24 cellular contexts compared by ENCODE assay signal in the genomic region with DNA sequence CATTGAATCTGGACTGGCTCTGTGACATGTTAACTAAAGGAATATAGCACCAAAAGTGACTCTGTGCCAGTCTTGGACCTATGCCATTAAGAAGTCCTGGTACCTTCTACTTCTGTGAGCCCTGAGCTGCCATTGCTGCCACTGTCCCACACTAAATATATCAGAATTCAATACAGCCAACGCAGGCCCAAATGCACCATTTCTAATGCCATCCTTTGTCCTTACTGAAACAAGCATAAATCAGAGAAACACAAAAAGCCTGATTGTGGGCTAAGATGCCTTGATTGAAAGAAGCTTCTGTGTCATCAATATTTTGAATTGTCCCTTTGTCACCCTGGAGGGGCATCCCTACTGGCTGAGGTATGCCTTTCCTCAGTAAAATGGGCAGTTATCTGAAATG.
"Had no signal": no experiment of that assay in that cellular context is flagged by ENCODE, and none has a peak within 500 bp of the region (broad histone marks: within the 10 kb centered on the region; RNA-seq: fewer than 3 reads in every experiment).

No MANE protein-coding gene starts in this region.

- H3K27ac ChIP-seq: adrenal gland, breast epithelium, coronary artery, epithelial cell of prostate, gastroesophageal sphincter, heart left ventricle, left ventricle myocardium inferior, prostate gland, vagina had no signal

- H3K36me3 ChIP-seq: adrenal gland, breast epithelium, prostate gland, vagina had no signal

- H3K27ac Mint-ChIP-seq: activated B cell treated with CpG ODN at 0.5 μM for 24 hours; activated naive CD8-positive, alpha-beta T cell; activated T-helper 2 cell treated with anti-CD3 and anti-CD28 coated beads, Interferon-gamma antibody, Interleukin-2, Interleukin-4, amounts not matched to agents 10 μg/mL and 5 μg/mL and 100 μg/mL, durations not matched to agents 14 hours and 24 hours and 36 hours; mesothelial cell of epicardium; natural killer cell treated with Interleukin-12 subunit alpha and Interleukin-12 subunit beta and Interleukin-15 and Interleukin-18, amount 100 ng/mL, for 72 hours; T-helper 17 cell had no signal

- FAIRE-seq: kidney had no signal

- H3K4me3 Mint-ChIP-seq: activated B cell treated with CpG ODN at 0.5 μM for 24 hours; activated naive CD8-positive, alpha-beta T cell; activated T-cell treated with anti-CD3 and anti-CD28 coated beads, Interleukin-2, amount 50 U/mL, for 4 hours; mesothelial cell of epicardium; natural killer cell treated with Interleukin-12 subunit alpha and Interleukin-12 subunit beta and Interleukin-15 and Interleukin-18, amount 100 ng/mL, for 72 hours; T-helper 17 cell had no signal

- H3K27me3 Mint-ChIP-seq: activated B cell treated with CpG ODN at 0.5 μM for 24 hours; activated naive CD8-positive, alpha-beta T cell; natural killer cell treated with Interleukin-12 subunit alpha and Interleukin-12 subunit beta and Interleukin-15 and Interleukin-18, amount 100 ng/mL, for 72 hours; T-helper 17 cell had no signal

- DNase-seq: activated B cell treated with CpG ODN at 0.5 μM for 24 hours; activated CD4-positive, alpha-beta T cell treated with anti-CD3 and anti-CD28 coated beads for 4 hours; activated CD4-positive, alpha-beta T cell treated with anti-CD3 and anti-CD28 coated beads, Interleukin-2, amount 50 U/mL, for 48 hours; activated CD8-positive, alpha-beta memory T cell treated with anti-CD3 and anti-CD28 coated beads, Interleukin-2, amount 50 U/mL, for 48 hours; activated naive CD4-positive, alpha-beta T cell; activated T-cell treated with anti-CD3 and anti-CD28 coated beads, Interleukin-2, amount 50 U/mL, for 4 hours; adrenal gland; heart left ventricle; kidney; left ventricle myocardium inferior; stimulated activated CD4-positive, alpha-beta T cell treated with anti-CD3 and anti-CD28 coated beads, Interleukin-4, amount 100 ng/mL, for 1 hour; stimulated activated naive CD4-positive, alpha-beta T cell; T-helper 17 cell; trophoblast cell had no signal

- H3K4me3 ChIP-seq: adrenal gland, breast epithelium, coronary artery, gastroesophageal sphincter, heart left ventricle, left ventricle myocardium inferior, prostate gland, vagina had no signal

- ATAC-seq: activated T-cell treated with anti-CD3 and anti-CD28 coated beads, Interleukin-2, amount 50 U/mL, for 4 hours; gastroesophageal sphincter; heart left ventricle; natural killer cell treated with Interleukin-12 subunit alpha and Interleukin-12 subunit beta and Interleukin-15 and Interleukin-18, amount 100 ng/mL, for 72 hours; T-helper 17 cell had no signal

- H3K4me1 ChIP-seq: breast epithelium, gastroesophageal sphincter, left ventricle myocardium inferior, prostate gland, vagina had no signal

- H3K27me3 ChIP-seq: adrenal gland, breast epithelium, heart left ventricle, vagina had no signal

- H3K9me3 ChIP-seq: adrenal gland, breast epithelium, gastroesophageal sphincter, heart left ventricle, left ventricle myocardium inferior, prostate gland, vagina had no signal

- H3K9me3 Mint-ChIP-seq: activated B cell treated with CpG ODN at 0.5 μM for 24 hours; activated T-cell treated with anti-CD3 and anti-CD28 coated beads, Interleukin-2, amount 50 U/mL, for 4 hours; activated T-helper 2 cell treated with anti-CD3 and anti-CD28 coated beads, Interferon-gamma antibody, Interleukin-2, Interleukin-4, amounts not matched to agents 10 μg/mL and 5 μg/mL and 100 μg/mL, durations not matched to agents 14 hours and 24 hours and 36 hours; mesothelial cell of epicardium; natural killer cell treated with Interleukin-12 subunit alpha and Interleukin-12 subunit beta and Interleukin-15 and Interleukin-18, amount 100 ng/mL, for 72 hours had no signal

- H3K36me3 Mint-ChIP-seq: activated naive CD8-positive, alpha-beta T cell had no signal
